ENCODE assay signal across 8 cellular contexts in the genomic region with DNA sequence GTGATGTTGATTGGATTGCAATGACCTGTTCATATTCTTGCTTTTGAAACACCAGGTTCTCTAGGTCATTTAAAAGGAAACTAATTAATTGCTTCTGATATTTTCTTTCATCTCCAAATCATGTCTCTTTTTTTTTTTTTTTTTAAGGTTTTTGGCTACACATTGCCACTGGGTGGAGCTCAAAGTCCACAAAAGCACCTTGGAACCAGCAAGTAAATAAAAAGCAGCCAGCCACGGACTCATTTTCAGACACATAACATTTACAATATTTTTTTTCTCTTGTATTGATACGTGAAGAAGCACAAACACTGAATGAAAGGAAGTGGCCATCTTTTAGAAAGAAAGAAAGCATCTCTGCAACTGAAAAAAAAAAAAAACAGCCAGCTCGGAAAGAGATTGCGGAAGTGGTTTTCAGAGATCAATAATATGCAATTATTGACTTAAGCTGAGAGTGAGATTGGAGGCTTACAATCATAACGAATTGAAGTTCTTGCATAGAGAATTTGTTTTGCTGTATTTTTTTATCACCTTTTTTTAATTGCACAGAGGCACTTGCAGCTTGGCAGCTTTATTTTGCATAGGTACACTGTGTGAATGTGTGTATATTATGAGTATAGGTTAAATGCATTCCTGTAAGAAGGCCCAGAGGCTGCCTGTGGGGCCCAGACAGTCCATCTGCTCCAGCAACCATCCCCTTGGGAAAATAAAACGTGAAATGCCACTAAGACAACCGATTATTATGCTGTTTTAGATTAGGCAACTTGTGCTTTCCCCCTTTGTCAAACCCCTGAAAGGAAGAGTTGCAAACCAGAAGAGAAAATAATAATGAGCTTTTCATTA. TPM values are rescaled to one million over a fixed set of nuclear protein-coding genes. Genes with fewer than 3 reads are reported as not detected.
DNase-seq lines count a peak whose midpoint lies in the region; ATAC-seq and TF ChIP-seq lines count a peak whose summit lies in the region.

No MANE protein-coding gene starts in this region.

- H3K4me2 ChIP-seq in PC-3 (ENCODE audit: low read length) = peak overlapping the region; percentile 83

- H3K9ac ChIP-seq in PC-3 (ENCODE audit: low read length) = no peak overlapping the region

- no TSS peak for BruUV-seq in PC-3 (replicated peaks; lab: Mats Ljungman, UMichigan)

- H3K9me3 ChIP-seq in PC-3 (ENCODE audit: low read length) = no peaks in the 10 kb centered on the region

- H3K9me2 ChIP-seq in PC-3 (replicated peaks; ENCODE audit: low read length) = no peaks in the 10 kb centered on the region

- H3K36me3 Mint-ChIP-seq in activated CD8-positive, alpha-beta memory T cell treated with anti-CD3 and anti-CD28 coated beads, Interleukin-2, amount 10 ng/mL, durations not matched to agents 7 days and 5 days = no peaks in the 10 kb centered on the region

- DNase-seq in activated CD8-positive, alpha-beta memory T cell treated with anti-CD3 and anti-CD28 coated beads, Interleukin-2, amount 10 ng/mL, durations not matched to agents 7 days and 5 days = peak; percentile 60
- DNase-seq in activated CD8-positive, alpha-beta memory T cell treated with anti-CD3 and anti-CD28 coated beads for 24 hours = no peak
- DNase-seq in KG1 (lab: John Stamatoyannopoulos, UW) (peak; percentile 13), PC-3 (peak; percentile 56), astrocyte of the spinal cord (ENCODE audit: low read depth, low spot score) (peak; percentile 68), kidney epithelial cell (ENCODE audit: low read depth) (peak; percentile 14)
- peak in 2 of 3 donors; percentile 8 to 10 for DNase-seq in stimulated activated CD4-positive, alpha-beta T cell treated with anti-CD3 and anti-CD28 coated beads, TNF-alpha, amount 100 ng/mL, for 48 hours (ENCODE audit: low read depth in 3 of 3)

- no peak overlapping the region for H3K27ac Mint-ChIP-seq in activated CD8-positive, alpha-beta memory T cell treated with anti-CD3 and anti-CD28 coated beads, Interleukin-2, amount 10 ng/mL, durations not matched to agents 7 days and 5 days

- peaks cover 43% of the 10 kb centered on the region for H3K27me3 Mint-ChIP-seq in activated CD8-positive, alpha-beta memory T cell treated with anti-CD3 and anti-CD28 coated beads, Interleukin-2, amount 10 ng/mL, durations not matched to agents 7 days and 5 days

- TF ChIP-seq CTCF in PC-3 (conservative IDR thresholded peaks at IDR 0.05; ENCODE audit: low read depth, low read length) (peak; percentile 78), astrocyte of the spinal cord (IDR thresholded peaks at IDR 0.05; ENCODE audit: low read depth, low read length) (peak; percentile 48), kidney epithelial cell (IDR thresholded peaks at IDR 0.05; ENCODE audit: insufficient read depth, low read length, poor library complexity, severe bottlenecking) (peak; percentile 55)

- no peak overlapping the region for H3K27ac ChIP-seq in PC-3 (ENCODE audit: low read length)

- in situ Hi-C loops in astrocyte of the spinal cord (cut with HindIII; ENCODE audit: low sequenced_read_pairs) = no loop called here

- H3K4me1 Mint-ChIP-seq in activated CD8-positive, alpha-beta memory T cell treated with anti-CD3 and anti-CD28 coated beads, Interleukin-2, amount 10 ng/mL, durations not matched to agents 7 days and 5 days = peaks cover 2% of the 10 kb centered on the region

- no peaks in the 10 kb centered on the region for H3F3A ChIP-seq in PC-3 (ENCODE audit: low read length, unreplicated experiment)

- H3K9me3 Mint-ChIP-seq in activated CD8-positive, alpha-beta memory T cell treated with anti-CD3 and anti-CD28 coated beads, Interleukin-2, amount 10 ng/mL, durations not matched to agents 7 days and 5 days (ENCODE audit: low read depth) = no peaks in the 10 kb centered on the region

- no peaks in the 10 kb centered on the region; the same call in 1 of the 2 replicates for H3K36me3 ChIP-seq in PC-3 (ENCODE audit: low read depth, low read length)
- H3K36me3 ChIP-seq in kidney epithelial cell (ENCODE audit: control insufficient read depth, insufficient read depth, low read length) = no peaks in the 10 kb centered on the region

- peak overlapping the region; percentile 52; the same call in 1 of the 2 replicates for H3K4me3 ChIP-seq in PC-3 (ENCODE audit: low read length)
- H3K4me3 ChIP-seq in astrocyte of the spinal cord (ENCODE audit: low read depth, low read length) = no peak overlapping the region
- H3K4me3 ChIP-seq in kidney epithelial cell (ENCODE audit: low read depth, low read length) = no peak overlapping the region

- intact Hi-C loops in PC-3 (cut with micrococcal nuclease) = loop anchor here (2.0 to 10.0 kb wide), 3 partner anchors 168 to 1766 kb away; no protein-coding TSS in a partner anchor

- no peaks in the 10 kb centered on the region for H3K79me2 ChIP-seq in PC-3 (ENCODE audit: low read length)

- CTCF ChIA-PET in activated CD8-positive, alpha-beta memory T cell treated with anti-CD3 and anti-CD28 coated beads, Interleukin-2, amount 10 ng/mL, durations not matched to agents 7 days and 5 days (lab: Charles Lee) = interaction anchor here (0.7 to 3.3 kb wide), 16 partner anchors 9 to 1870 kb away, joined by 3 to 23 read pairs (median 4); no protein-coding TSS in a partner anchor
- CTCF ChIA-PET in PC-3 (lab: Charles Lee) = interaction anchor here (0.5 to 0.7 kb wide), 4 partner anchors 186 to 531 kb away, joined by 3 to 5 read pairs (median 3); no protein-coding TSS in a partner anchor

- POLR2A ChIA-PET in PC-3 (lab: Charles Lee; ENCODE audit: unreplicated experiment) = interaction anchor here (0.7 kb wide), 1 partner anchor 120 kb away, joined by 4 read pairs; no protein-coding TSS in a partner anchor

- H4K20me1 ChIP-seq in PC-3 (ENCODE audit: low read length) = no peaks in the 10 kb centered on the region

- 0 out of 2 replicates have a peak, but pooled peaks cover 5% of the 10 kb centered on the region for H3K27me3 ChIP-seq in PC-3 (ENCODE audit: low read length)
- no peaks in the 10 kb centered on the region for H3K27me3 ChIP-seq in kidney epithelial cell (ENCODE audit: control insufficient read depth, insufficient read depth, low read length)

- H3K4me1 ChIP-seq in PC-3 (ENCODE audit: insufficient read depth, low read length) = no peaks in the 10 kb centered on the region

- ATAC-seq in activated CD8-positive, alpha-beta memory T cell treated with anti-CD3 and anti-CD28 coated beads, Interleukin-2, amount 10 ng/mL, durations not matched to agents 7 days and 5 days = peak; percentile 47
- ATAC-seq in PC-3 = no peak; the same call in 1 of the 2 replicates
- ATAC-seq in GM18861 (IDR thresholded peaks at IDR 0.05; ENCODE audit: unreplicated experiment) = no peak

- H3K4me3 Mint-ChIP-seq in activated CD8-positive, alpha-beta memory T cell treated with anti-CD3 and anti-CD28 coated beads, Interleukin-2, amount 10 ng/mL, durations not matched to agents 7 days and 5 days = peak overlapping the region; percentile 25

- peak overlapping the region; percentile 59; the same call in 1 of the 2 replicates for H2AFZ ChIP-seq in PC-3 (ENCODE audit: low read length)

RNA-seq across cellular contexts. Expression of gene CGA, which starts 28.2 kb away (rescaled TPM):
- not detected for total RNA-seq in activated CD8-positive, alpha-beta memory T cell treated with anti-CD3 and anti-CD28 coated beads, Interleukin-2, amount 10 ng/mL, durations not matched to agents 7 days and 5 days
- total RNA-seq in PC-3 (2014; rRNA removed) (not detected in 2 replicates), kidney epithelial cell (not detected in 2 replicates)
